Comparison of ENCODE assay signal across 32 cellular contexts in the genomic region with DNA sequence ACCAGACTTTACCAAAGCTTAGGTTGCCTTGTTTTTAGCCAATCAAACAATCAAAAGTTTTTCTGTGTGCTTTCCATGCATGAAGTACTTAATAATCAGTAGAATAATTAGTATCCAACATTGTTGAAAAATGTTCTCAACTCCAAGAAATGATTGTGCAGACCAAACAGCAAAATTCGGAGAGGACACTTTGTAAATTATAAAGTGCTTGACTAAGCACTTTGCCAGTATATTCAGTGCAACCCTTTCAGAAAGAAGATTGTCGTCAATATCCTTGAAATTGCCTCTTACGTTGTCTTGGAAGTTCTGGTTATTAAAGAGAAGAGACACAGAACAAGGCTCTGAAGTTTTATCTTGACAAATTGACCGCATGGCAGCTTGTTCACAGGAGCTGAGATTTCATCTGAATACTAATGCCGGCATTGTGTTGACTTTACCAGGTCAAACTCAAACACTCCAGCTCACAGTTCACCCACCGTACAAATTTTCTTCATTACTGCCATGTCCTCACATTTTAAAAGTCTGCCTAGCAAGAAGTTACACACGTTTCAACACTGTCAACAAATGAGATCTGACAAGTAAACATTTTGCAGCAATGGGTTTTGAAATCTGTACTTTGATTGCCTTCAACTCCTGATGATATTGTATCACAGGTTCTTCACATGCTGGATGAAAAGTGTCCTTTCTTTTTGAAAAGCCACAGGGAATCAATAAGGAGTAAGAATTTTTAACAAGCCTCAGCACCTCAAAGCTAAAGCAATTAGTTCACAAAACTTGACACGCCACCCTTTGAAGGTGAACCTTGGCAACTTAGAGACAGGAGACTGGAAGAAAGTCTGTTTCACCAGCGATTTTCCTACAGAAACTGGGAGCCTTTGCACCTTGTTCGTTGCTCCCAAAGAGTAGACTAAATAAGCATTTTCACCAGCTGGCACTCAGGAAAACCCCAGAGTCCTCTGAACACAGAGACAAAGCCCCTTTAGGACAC.
A peak's percentile ranks its signal among the peaks of the same experiment; 100 is the strongest.
DNase-seq lines count a peak whose midpoint lies in the region; ATAC-seq, FAIRE-seq and TF ChIP-seq lines count a peak whose summit lies in the region.
"Had no signal": no experiment of that assay in that cellular context is flagged by ENCODE, and none has a peak within 500 bp of the region (broad histone marks: within the 10 kb centered on the region; RNA-seq: fewer than 3 reads in every experiment).

No MANE protein-coding gene starts in this region.

- H3K27ac ChIP-seq in endodermal cell (ENCODE audit: low read depth, low read length) (peak overlapping the region; percentile 25), liver (ENCODE audit: low read depth in 1 of 2, low read length in 2 of 2) (peak overlapping the region; percentile 92 to 95)
- H3K27ac ChIP-seq: KMS-11, PC-9, SJSA1 had no signal

- no peak overlapping the region for H3K4me3 Mint-ChIP-seq in MCF 10A (ENCODE audit: unreplicated experiment)
- H3K4me3 Mint-ChIP-seq in endodermal cell: no peak overlapping the region
- H3K4me3 Mint-ChIP-seq: CD4-positive, alpha-beta memory T cell; HFFc6; IgD-negative memory B cell; T-cell had no signal

- POLR2A ChIA-PET in MCF 10A (lab: Yijun Ruan, JAX): no interaction called here

- no TSS peak for BruUV-seq in MCF 10A (replicated peaks; lab: Mats Ljungman, UMichigan)

- peak; percentile 3 to 10 for DNase-seq in T47D (ENCODE audit: low read depth in 1 of 2, low spot score in 1 of 2)
- no peak for DNase-seq in MCF 10A (ENCODE audit: unreplicated experiment)
- DNase-seq in endodermal cell: no peak
- no peak for DNase-seq in AG08395 (ENCODE audit: low spot score)
- no peak for DNase-seq in posterior vena cava (ENCODE audit: low spot score)
- DNase-seq in RCC 7860 (ENCODE audit: low spot score): no peak
- DNase-seq: C1 segment of cervical spinal cord; CD4-positive, alpha-beta memory T cell; COR-L47; DMS79 treated with DMSO at 0.1 percent for 48 hours; GF-D8; GOT3; HFFc6; NCI-H1048; NCI-H1436; NCI-H187; NCI-H2081 treated with DMSO at 0.1 percent for 48 hours; NCI-H2171; NCI-H345; NCI-H510A treated with DMSO at 0.1 percent for 48 hours; PC-9; Right ventricle myocardium superior; RPMI8226; T-cell had no signal

- no peaks in the 10 kb centered on the region for H3K4me1 ChIP-seq in endodermal cell (ENCODE audit: control insufficient read depth, insufficient read depth, low read length)
- peaks cover 0 to 23% (median 5%) of the 10 kb centered on the region in 4 donors for H3K4me1 ChIP-seq in liver (ENCODE audit: control insufficient read depth in 4 of 4, insufficient read depth in 4 of 4, low read length in 3 of 4)
- H3K4me1 ChIP-seq: HAP-1, SJSA1 had no signal

- FAIRE-seq in RCC 7860 (lab: Jason Lieb, UNC): no peak
- FAIRE-seq: A204.1, GM12891 had no signal

- H3K4me3 ChIP-seq in endodermal cell (ENCODE audit: low read length) (no peak overlapping the region), liver (ENCODE audit: low read depth in 1 of 3, low read length in 3 of 3) (peak overlapping the region; percentile 24 to 57 (median 30))
- H3K4me3 ChIP-seq: HAP-1, PC-9, SJSA1 had no signal

- intact Hi-C loops in MCF 10A (cut with micrococcal nuclease) (no loop called here), posterior vena cava (cut with DNase I) (no loop called here)

- no peak overlapping the region for H3K27ac Mint-ChIP-seq in MCF 10A (ENCODE audit: low read depth, unreplicated experiment)
- no peak overlapping the region for H3K27ac Mint-ChIP-seq in endodermal cell
- H3K27ac Mint-ChIP-seq: CD4-positive, alpha-beta memory T cell; HFFc6; IgD-negative memory B cell; T-cell had no signal

- in situ Hi-C loops in T47D (cut with HindIII; ENCODE audit: low pct_unique_long_range_greater_than_20kb, low sequenced_read_pairs): no loop called here

- no peak for ATAC-seq in HG02678 (IDR thresholded peaks at IDR 0.05; ENCODE audit: unreplicated experiment)
- ATAC-seq: T-cell had no signal

- H3K27me3 Mint-ChIP-seq in MCF 10A (ENCODE audit: insufficient read depth, unreplicated experiment): no peaks in the 10 kb centered on the region
- H3K27me3 Mint-ChIP-seq in endodermal cell (ENCODE audit: insufficient read depth): no peaks in the 10 kb centered on the region
- H3K27me3 Mint-ChIP-seq: CD4-positive, alpha-beta memory T cell; IgD-negative memory B cell; T-cell had no signal

- H3K9me3 Mint-ChIP-seq in MCF 10A (ENCODE audit: unreplicated experiment) (no peaks in the 10 kb centered on the region), endodermal cell (peaks cover 6% of the 10 kb centered on the region)
- H3K9me3 Mint-ChIP-seq: HFFc6 had no signal

- no peaks in the 10 kb centered on the region for H3K27me3 ChIP-seq in endodermal cell (ENCODE audit: control insufficient read depth, insufficient read depth, low read length, poor library complexity, severe bottlenecking)
- no peaks in the 10 kb centered on the region for H3K27me3 ChIP-seq in liver (ENCODE audit: control insufficient read depth in 4 of 4, insufficient read depth in 4 of 4, low read length in 3 of 4)
- H3K27me3 ChIP-seq: SJSA1 had no signal

- TF ChIP-seq CTCF in MCF 10A (IDR thresholded peaks at IDR 0.05; ENCODE audit: unreplicated experiment) (no peak), endodermal cell (conservative IDR thresholded peaks at IDR 0.05) (no peak), liver (IDR thresholded peaks at IDR 0.05; ENCODE audit: low read depth, low read length, missing input control) (no peak)

- H3K9me3 ChIP-seq in endodermal cell (ENCODE audit: control insufficient read depth, low read length): no peaks in the 10 kb centered on the region
- no peaks in the 10 kb centered on the region for H3K9me3 ChIP-seq in liver (ENCODE audit: control insufficient read depth in 4 of 4, low read length in 3 of 4)
- H3K9me3 ChIP-seq: HAP-1, SJSA1 had no signal

- WGBS in endodermal cell (ENCODE audit: insufficient coverage in 1 of 2, insufficient read length in 1 of 2), 2 experiments: 78 to 81% methylated on average over 9 to 10 of the region's 10 CpGs
- WGBS in liver: 28% methylated on average over 10 of the region's 10 CpGs

- no peak overlapping the region for H3K9ac ChIP-seq in endodermal cell (ENCODE audit: extremely low read depth, low read length, poor library complexity, severe bottlenecking)
- H3K9ac ChIP-seq in liver (ENCODE audit: low read depth in 1 of 2, low read length in 2 of 2): peak overlapping the region in 1 of 2 donors; percentile 72
- H3K9ac ChIP-seq: KMS-11 had no signal

- H3K36me3 Mint-ChIP-seq in MCF 10A (ENCODE audit: insufficient read depth, unreplicated experiment) (no peaks in the 10 kb centered on the region), endodermal cell (ENCODE audit: low read depth) (no peaks in the 10 kb centered on the region)
- H3K36me3 Mint-ChIP-seq: CD4-positive, alpha-beta memory T cell; T-cell had no signal

- no peak for TF ChIP-seq RAD21 in liver (IDR thresholded peaks at IDR 0.05)

- H3K36me3 ChIP-seq in endodermal cell (ENCODE audit: control insufficient read depth, insufficient read depth, low read length) (no peaks in the 10 kb centered on the region), liver (ENCODE audit: control insufficient read depth in 4 of 4, insufficient read depth in 3 of 4, low read depth in 1 of 4, low read length in 3 of 4) (no peaks in the 10 kb centered on the region)
- H3K36me3 ChIP-seq: HAP-1, SJSA1 had no signal

- no peaks in the 10 kb centered on the region for H3K4me1 Mint-ChIP-seq in MCF 10A (ENCODE audit: insufficient read depth, unreplicated experiment)
- no peaks in the 10 kb centered on the region for H3K4me1 Mint-ChIP-seq in endodermal cell
- H3K4me1 Mint-ChIP-seq: CD4-positive, alpha-beta memory T cell; IgD-negative memory B cell; T-cell had no signal

- CTCF ChIA-PET in MCF 10A (lab: Yijun Ruan, JAX): interaction anchor here (0.5 to 0.8 kb wide), 2 partner anchors 393 to 1695 kb away, joined by 3 read pairs; no protein-coding TSS in a partner anchor

TF ChIP-seq in liver, 16 proteins besides CTCF, POLR2A, EP300 and RAD21 (continues in another document):
- TF ChIP-seq, protein P1, sequence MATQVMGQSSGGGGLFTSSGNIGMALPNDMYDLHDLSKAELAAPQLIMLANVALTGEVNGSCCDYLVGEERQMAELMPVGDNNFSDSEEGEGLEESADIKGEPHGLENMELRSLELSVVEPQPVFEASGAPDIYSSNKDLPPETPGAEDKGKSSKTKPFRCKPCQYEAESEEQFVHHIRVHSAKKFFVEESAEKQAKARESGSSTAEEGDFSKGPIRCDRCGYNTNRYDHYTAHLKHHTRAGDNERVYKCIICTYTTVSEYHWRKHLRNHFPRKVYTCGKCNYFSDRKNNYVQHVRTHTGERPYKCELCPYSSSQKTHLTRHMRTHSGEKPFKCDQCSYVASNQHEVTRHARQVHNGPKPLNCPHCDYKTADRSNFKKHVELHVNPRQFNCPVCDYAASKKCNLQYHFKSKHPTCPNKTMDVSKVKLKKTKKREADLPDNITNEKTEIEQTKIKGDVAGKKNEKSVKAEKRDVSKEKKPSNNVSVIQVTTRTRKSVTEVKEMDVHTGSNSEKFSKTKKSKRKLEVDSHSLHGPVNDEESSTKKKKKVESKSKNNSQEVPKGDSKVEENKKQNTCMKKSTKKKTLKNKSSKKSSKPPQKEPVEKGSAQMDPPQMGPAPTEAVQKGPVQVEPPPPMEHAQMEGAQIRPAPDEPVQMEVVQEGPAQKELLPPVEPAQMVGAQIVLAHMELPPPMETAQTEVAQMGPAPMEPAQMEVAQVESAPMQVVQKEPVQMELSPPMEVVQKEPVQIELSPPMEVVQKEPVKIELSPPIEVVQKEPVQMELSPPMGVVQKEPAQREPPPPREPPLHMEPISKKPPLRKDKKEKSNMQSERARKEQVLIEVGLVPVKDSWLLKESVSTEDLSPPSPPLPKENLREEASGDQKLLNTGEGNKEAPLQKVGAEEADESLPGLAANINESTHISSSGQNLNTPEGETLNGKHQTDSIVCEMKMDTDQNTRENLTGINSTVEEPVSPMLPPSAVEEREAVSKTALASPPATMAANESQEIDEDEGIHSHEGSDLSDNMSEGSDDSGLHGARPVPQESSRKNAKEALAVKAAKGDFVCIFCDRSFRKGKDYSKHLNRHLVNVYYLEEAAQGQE (IDR thresholded peaks at IDR 0.05): peak; percentile 57
- TF ChIP-seq ATF3 (IDR thresholded peaks at IDR 0.05): peak; percentile 73
- TF ChIP-seq HNF4A (conservative IDR thresholded peaks at IDR 0.05): peak; percentile 96
- peak; percentile 90 for TF ChIP-seq FOXA1 (IDR thresholded peaks at IDR 0.05)

Comparison
In these comparisons a context has a peak if more than half of its experiments do, and no peak if none do; other contexts are left out.
1. DNase-seq: peak in T47D (2 of 2); none in MCF 10A (single experiment), endodermal cell (single experiment), AG08395 (single experiment), posterior vena cava (single experiment) and RCC 7860 (single experiment).